17 cellular contexts compared by ENCODE assay signal in the genomic region with DNA sequence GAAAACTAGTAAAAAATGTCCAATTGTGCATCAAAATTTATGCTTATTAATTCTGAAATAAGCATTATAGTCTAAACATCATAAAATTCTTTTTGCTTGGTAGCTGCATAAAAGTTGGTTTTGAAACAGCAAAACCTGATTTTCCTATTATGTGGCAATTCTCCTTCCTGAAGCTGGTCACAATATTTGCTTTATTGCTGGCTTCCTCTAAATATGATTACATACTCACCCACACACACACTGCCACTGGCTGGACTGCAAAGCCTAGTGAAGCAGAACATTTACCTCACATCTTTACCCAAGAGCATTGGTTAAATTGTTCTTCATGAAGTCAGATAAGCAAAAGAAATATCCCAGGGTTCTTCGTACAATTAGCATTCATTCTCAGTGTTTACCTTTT.
DNase-seq lines count a peak whose midpoint lies in the region; ATAC-seq, FAIRE-seq and TF ChIP-seq lines count a peak whose summit lies in the region.
"Had no signal": no experiment of that assay in that cellular context is flagged by ENCODE, and none has a peak within 500 bp of the region (broad histone marks: within the 10 kb centered on the region; RNA-seq: fewer than 3 reads in every experiment).

No MANE protein-coding gene starts in this region.

- H4K20me1 ChIP-seq in PC-3 (ENCODE audit: low read length): no peaks in the 10 kb centered on the region

- TF ChIP-seq CTCF in A549 (IDR thresholded peaks at IDR 0.05) (no peak), PC-3 (conservative IDR thresholded peaks at IDR 0.05; ENCODE audit: low read depth, low read length) (no peak), CD14-positive monocyte (IDR thresholded peaks at IDR 0.05) (no peak)

- POLR2A ChIA-PET in A549 (lab: Yijun Ruan, JAX): interaction anchor here (0.6 kb wide), 1 partner anchor 54 kb away, joined by 3 read pairs; no protein-coding TSS in a partner anchor
- POLR2A ChIA-PET in PC-3 (lab: Charles Lee; ENCODE audit: unreplicated experiment): no interaction called here

- no peak overlapping the region for H2AFZ ChIP-seq in PC-3 (ENCODE audit: low read length)

- WGBS in A549 (ENCODE audit: missing lambda C conversion rate): 39% methylated on average over 1 of the region's 1 CpG

- no peak for TF ChIP-seq EP300 in A549 (IDR thresholded peaks at IDR 0.05)

- ATAC-seq in A549: peak in 1 of 2 experiments; percentile 26; a peak in 1 of 6 replicates
- peak; percentile 82 for ATAC-seq in PC-3
- ATAC-seq: activated T-helper 17 cell treated with anti-CD3 and anti-CD28 coated beads, Interleukin-2, amount 50 U/mL, for 72 hours; Right ventricle myocardium inferior had no signal

- DNase-seq in A549 (ENCODE audit: low read depth in 1 of 2, low spot score in 1 of 2): peak in 1 of 2 experiments; percentile 40
- peak; percentile 24 for DNase-seq in HT-29 (ENCODE audit: low spot score)
- DNase-seq in PC-3: peak; percentile 91
- DNase-seq in glomerular visceral epithelial cell (ENCODE audit: extremely low spot score): peak; percentile 34
- no peak for DNase-seq in CD14-positive monocyte (ENCODE audit: low spot score)
- DNase-seq in DMS153 (lab: John Stamatoyannopoulos, UW): no peak
- DNase-seq in NK-92 (lab: John Stamatoyannopoulos, UW; ENCODE audit: unreplicated experiment): no peak
- no peak for DNase-seq in D341Med (ENCODE audit: low spot score)
- DNase-seq: activated CD4-positive, alpha-beta T cell treated with anti-CD3 and anti-CD28 coated beads, Interleukin-2, amount 50 U/mL, for 4 hours; anterior cingulate cortex; DMS79; foreskin fibroblast; NCI-H1092; NCI-H345; T-helper 9 cell had no signal

- peaks cover 53% of the 10 kb centered on the region for H3K4me1 ChIP-seq in A549
- H3K4me1 ChIP-seq in PC-3 (ENCODE audit: insufficient read depth, low read length): peaks cover 29% of the 10 kb centered on the region

- no peak for TF ChIP-seq POLR2A in A549 (IDR thresholded peaks at IDR 0.05; ENCODE audit: low read length)

- FAIRE-seq in A549 (lab: Jason Lieb, UNC): no peak

- peaks cover 2 to 7% (median 2%) of the 10 kb centered on the region in 3 donors for H3K27me3 Mint-ChIP-seq in CD14-positive monocyte (ENCODE audit: low read depth in 3 of 3)
- H3K27me3 Mint-ChIP-seq: activated T-helper 17 cell treated with anti-CD3 and anti-CD28 coated beads, Interleukin-2, amount 50 U/mL, for 72 hours had no signal

- H3K4me3 ChIP-seq in A549: no peak overlapping the region
- no peak overlapping the region for H3K4me3 ChIP-seq in PC-3 (ENCODE audit: low read length)

- H3K36me3 ChIP-seq in PC-3 (ENCODE audit: low read depth, low read length): no peaks in the 10 kb centered on the region

- H3K4me2 ChIP-seq in A549 (peak overlapping the region; percentile 75), PC-3 (ENCODE audit: low read length) (peak overlapping the region; percentile 15)

- no peak overlapping the region for H3K4me3 Mint-ChIP-seq in CD14-positive monocyte
- H3K4me3 Mint-ChIP-seq: activated T-helper 17 cell treated with anti-CD3 and anti-CD28 coated beads, Interleukin-2, amount 50 U/mL, for 72 hours had no signal

- intact Hi-C loops in PC-3 (cut with micrococcal nuclease) (loop anchor here (2.0 to 5.0 kb wide), 2 partner anchors 40 to 103 kb away; a partner anchor contains a TSS), CD14-positive monocyte (cut with micrococcal nuclease) (no loop called here)

- CTCF ChIA-PET in A549 (lab: Yijun Ruan, JAX): interaction anchor here (1.1 kb wide), 1 partner anchor 445 kb away, joined by 4 read pairs; no protein-coding TSS in a partner anchor
- CTCF ChIA-PET in PC-3 (lab: Charles Lee): no interaction called here

- no peak overlapping the region for H3K9ac ChIP-seq in PC-3 (ENCODE audit: low read length)

- peak overlapping the region in 1 of 7 donors; percentile 48 for H3K27ac Mint-ChIP-seq in CD14-positive monocyte
- H3K27ac Mint-ChIP-seq: activated T-helper 17 cell treated with anti-CD3 and anti-CD28 coated beads, Interleukin-2, amount 50 U/mL, for 72 hours had no signal

- no peaks in the 10 kb centered on the region for H3K27me3 ChIP-seq in PC-3 (ENCODE audit: low read length)

- no peak for TF ChIP-seq RAD21 in A549 (conservative IDR thresholded peaks at IDR 0.05 in 1 of 2, IDR thresholded peaks at IDR 0.05 in 1 of 2)

- H3K27ac ChIP-seq in A549 (peak overlapping the region; percentile 46 to 65), PC-3 (ENCODE audit: low read length) (no peak overlapping the region)

- H3K79me2 ChIP-seq in PC-3 (ENCODE audit: low read length): no peaks in the 10 kb centered on the region

- H3K4me1 Mint-ChIP-seq in CD14-positive monocyte: peaks cover 25% of the 10 kb centered on the region

- no peaks in the 10 kb centered on the region for H3F3A ChIP-seq in PC-3 (ENCODE audit: low read length, unreplicated experiment)

- no TSS peak for BruUV-seq in PC-3 (replicated peaks; lab: Mats Ljungman, UMichigan)

- H3K9me3 Mint-ChIP-seq in CD14-positive monocyte: no peaks in the 10 kb centered on the region
- H3K9me3 Mint-ChIP-seq: activated T-helper 17 cell treated with anti-CD3 and anti-CD28 coated beads, Interleukin-2, amount 50 U/mL, for 72 hours had no signal

- no peaks in the 10 kb centered on the region for H3K36me3 Mint-ChIP-seq in CD14-positive monocyte

- no peaks in the 10 kb centered on the region for H3K9me3 ChIP-seq in A549
- no peaks in the 10 kb centered on the region for H3K9me3 ChIP-seq in PC-3 (ENCODE audit: low read length)

- H3K9me2 ChIP-seq in PC-3 (replicated peaks; ENCODE audit: low read length): no peaks in the 10 kb centered on the region

TF ChIP-seq in A549, 52 proteins besides CTCF, POLR2A, EP300 and RAD21:
- TF ChIP-seq FOSB (CRISPR knock-in tag; IDR thresholded peaks at IDR 0.05) (no peak), CEBPB (IDR thresholded peaks at IDR 0.05) (peak; percentile 47 to 54; a peak in 2 of 4 replicates), TP53 (CRISPR knock-in tag; IDR thresholded peaks at IDR 0.05) (no peak), NPAS2 (CRISPR knock-in tag; IDR thresholded peaks at IDR 0.05; ENCODE audit: borderline replicate concordance) (no peak), GATA3 (IDR thresholded peaks at IDR 0.05; ENCODE audit: borderline replicate concordance) (0 out of 2 replicates have a peak, but pooled peaks have one; percentile 30), KDM1A (IDR thresholded peaks at IDR 0.05; ENCODE audit: low read depth) (no peak)

Comparison
In these comparisons a context has a peak if more than half of its experiments do, and no peak if none do; other contexts are left out.
1. DNase-seq: peak in HT-29 (single experiment), PC-3 (single experiment) and glomerular visceral epithelial cell (single experiment); none in CD14-positive monocyte (single experiment), DMS153 (single experiment), NK-92 (single experiment) and D341Med (single experiment).